Comparison of ENCODE assay signal across 29 cellular contexts in genomic region chr18:533995-534601, GRCh38. TPM values are rescaled to one million over a fixed set of nuclear protein-coding genes. Genes with fewer than 3 reads are reported as not detected.
"Had no signal": no experiment of that assay in that cellular context is flagged by ENCODE, and none has a peak within 500 bp of the region (broad histone marks: within the 10 kb centered on the region; RNA-seq: fewer than 3 reads in every experiment).

No MANE protein-coding gene starts in this region.

- H3K27me3 ChIP-seq: brain microvascular endothelial cell had no signal

- H3K4me3 ChIP-seq: SK-N-MC had no signal

- H3K27ac ChIP-seq: brain microvascular endothelial cell, SK-N-MC, WERI-Rb-1 had no signal

- H3K4me3 Mint-ChIP-seq: activated CD4-positive, alpha-beta memory T cell treated with anti-CD3 and anti-CD28 coated beads, Interleukin-2, amount 10 ng/mL, durations not matched to agents 7 days and 5 days; activated CD4-positive, alpha-beta T cell treated with anti-CD3 and anti-CD28 coated beads for 36 hours; activated naive CD4-positive, alpha-beta T cell treated with anti-CD3 and anti-CD28 coated beads for 36 hours; activated naive CD8-positive, alpha-beta T cell; activated T-helper 17 cell treated with anti-CD3 and anti-CD28 coated beads, Interleukin-2, amount 50 U/mL, for 72 hours had no signal

- H3K27ac Mint-ChIP-seq: activated CD4-positive, alpha-beta memory T cell treated with anti-CD3 and anti-CD28 coated beads, Interleukin-2, amount 10 ng/mL, durations not matched to agents 7 days and 5 days; activated CD4-positive, alpha-beta T cell treated with anti-CD3 and anti-CD28 coated beads for 36 hours; activated naive CD4-positive, alpha-beta T cell treated with anti-CD3 and anti-CD28 coated beads for 36 hours; activated naive CD8-positive, alpha-beta T cell; activated T-helper 17 cell treated with anti-CD3 and anti-CD28 coated beads, Interleukin-2, amount 50 U/mL, for 72 hours had no signal

- H3K9me3 Mint-ChIP-seq: activated CD4-positive, alpha-beta memory T cell treated with anti-CD3 and anti-CD28 coated beads, Interleukin-2, amount 10 ng/mL, durations not matched to agents 7 days and 5 days; activated naive CD4-positive, alpha-beta T cell treated with anti-CD3 and anti-CD28 coated beads for 36 hours; activated T-helper 17 cell treated with anti-CD3 and anti-CD28 coated beads, Interleukin-2, amount 50 U/mL, for 72 hours had no signal

- H3K36me3 Mint-ChIP-seq: activated naive CD8-positive, alpha-beta T cell had no signal

- H3K27me3 Mint-ChIP-seq: activated CD4-positive, alpha-beta memory T cell treated with anti-CD3 and anti-CD28 coated beads, Interleukin-2, amount 10 ng/mL, durations not matched to agents 7 days and 5 days had no signal

- DNase-seq: activated CD4-positive, alpha-beta memory T cell treated with anti-CD3 and anti-CD28 coated beads, Interleukin-2, amount 10 ng/mL, durations not matched to agents 7 days and 5 days; activated CD4-positive, alpha-beta T cell treated with anti-CD3 and anti-CD28 coated beads for 36 hours; activated CD4-positive, alpha-beta T cell treated with anti-CD3 and anti-CD28 coated beads, Interleukin-2, amount 50 U/mL, for 1 hour; activated gamma-delta T cell; activated naive CD4-positive, alpha-beta T cell treated with anti-CD3 and anti-CD28 coated beads for 36 hours; activated T-cell treated with anti-CD3 and anti-CD28 coated beads for 4 hours; activated T-cell treated with anti-CD3 and anti-CD28 coated beads, Interleukin-2, amount 50 U/mL, for 48 hours; amygdala; brain microvascular endothelial cell; MM.1S; NCI-H1105; NCI-H1436; NCI-H1694 treated with DMSO at 0.1 percent for 48 hours; NCI-H2029 treated with DMSO at 0.1 percent for 48 hours; NCI-H510A treated with DMSO at 0.1 percent for 48 hours; NCI-H69; NK-92 treated with Interleukin-12 subunit alpha and Interleukin-12 subunit beta, amount 100 ng/mL, for 24 hours; OCI-M1; RPMI8226; T-helper 1 cell; WERI-Rb-1 had no signal

- ATAC-seq: activated CD4-positive, alpha-beta T cell treated with anti-CD3 and anti-CD28 coated beads for 36 hours; activated T-helper 17 cell treated with anti-CD3 and anti-CD28 coated beads, Interleukin-2, amount 50 U/mL, for 72 hours; Panc1; Right ventricle myocardium inferior had no signal

- H3K36me3 ChIP-seq: brain microvascular endothelial cell, WERI-Rb-1 had no signal

- H3K4me1 Mint-ChIP-seq: activated CD4-positive, alpha-beta memory T cell treated with anti-CD3 and anti-CD28 coated beads, Interleukin-2, amount 10 ng/mL, durations not matched to agents 7 days and 5 days; activated CD4-positive, alpha-beta T cell treated with anti-CD3 and anti-CD28 coated beads for 36 hours; activated T-helper 17 cell treated with anti-CD3 and anti-CD28 coated beads, Interleukin-2, amount 50 U/mL, for 72 hours had no signal

RNA-seq across cellular contexts. Expression of gene COLEC12, which starts 33.6 kb away (rescaled TPM):
- total RNA-seq: activated CD4-positive, alpha-beta memory T cell treated with anti-CD3 and anti-CD28 coated beads, Interleukin-2, amount 10 ng/mL, durations not matched to agents 7 days and 5 days; activated CD4-positive, alpha-beta T cell treated with anti-CD3 and anti-CD28 coated beads for 36 hours; activated CD8-positive, alpha-beta memory T cell treated with anti-CD3 and anti-CD28 coated beads for 36 hours; activated naive CD4-positive, alpha-beta T cell treated with anti-CD3 and anti-CD28 coated beads for 36 hours; activated T-helper 17 cell treated with anti-CD3 and anti-CD28 coated beads, Interleukin-2, amount 50 U/mL, for 72 hours; T-helper 2 cell treated with Interferon-gamma antibody and Interleukin-4, amounts not matched to agents 100 ng/mL and 5 ng/mL, for 36 hours had no signal

RNA-seq across cellular contexts. Expression of gene CETN1, which starts 46.1 kb away (rescaled TPM):
- total RNA-seq: activated CD4-positive, alpha-beta memory T cell treated with anti-CD3 and anti-CD28 coated beads, Interleukin-2, amount 10 ng/mL, durations not matched to agents 7 days and 5 days; activated CD4-positive, alpha-beta T cell treated with anti-CD3 and anti-CD28 coated beads for 36 hours; activated CD8-positive, alpha-beta memory T cell treated with anti-CD3 and anti-CD28 coated beads for 36 hours; activated naive CD4-positive, alpha-beta T cell treated with anti-CD3 and anti-CD28 coated beads for 36 hours; activated T-helper 17 cell treated with anti-CD3 and anti-CD28 coated beads, Interleukin-2, amount 50 U/mL, for 72 hours; astrocyte; Right ventricle myocardium inferior; T-helper 2 cell treated with Interferon-gamma antibody and Interleukin-4, amounts not matched to agents 100 ng/mL and 5 ng/mL, for 36 hours had no signal
